ENCODE assay signal across 2 cellular contexts in genomic region chr10:31318854-31319601, GRCh38.
A peak's percentile ranks its signal among the peaks of the same experiment; 100 is the strongest.
TF ChIP-seq lines count a peak whose summit lies in the region.

Gene ZEB1, plus strand, starts transcription at chr10:31319216. Its CDS starts 19 bp downstream, at chr10:31319235.

TF ChIP-seq in A549, 52 proteins besides CTCF, POLR2A, EP300 and RAD21 (continued from another document):
- no peak; the same call in 1 of the 2 replicates for TF ChIP-seq HDAC2 (IDR thresholded peaks at IDR 0.05)
- TF ChIP-seq SMC3 (IDR thresholded peaks at IDR 0.05), result peak; percentile 43; the same call in 2 of the 3 replicates
- no peak for TF ChIP-seq ZSCAN20 (CRISPR knock-in tag; IDR thresholded peaks at IDR 0.05)
- no peak for TF ChIP-seq TFCP2L1 (CRISPR knock-in tag; IDR thresholded peaks at IDR 0.05)
- no peak for TF ChIP-seq HEYL (CRISPR knock-in tag; IDR thresholded peaks at IDR 0.05)
- 0 out of 2 replicates have a peak, but pooled peaks have one; percentile 42 for TF ChIP-seq RCOR1 (IDR thresholded peaks at IDR 0.05; ENCODE audit: low read depth, low read length)
- TF ChIP-seq POLR2AphosphoS2 (conservative IDR thresholded peaks at IDR 0.05; ENCODE audit: low read length), result no peak
- TF ChIP-seq JUN (IDR thresholded peaks at IDR 0.05), result peak in 1 of 2 experiments; percentile 88; a peak in 3 of 5 replicates
- TF ChIP-seq MYC (IDR thresholded peaks at IDR 0.05; ENCODE audit: borderline replicate concordance, low read length), result 0 out of 2 replicates have a peak, but pooled peaks have one; percentile 35
- no peak for TF ChIP-seq HOXA7 (CRISPR knock-in tag; IDR thresholded peaks at IDR 0.05)
- no peak for TF ChIP-seq CBX8 (IDR thresholded peaks at IDR 0.05)
- TF ChIP-seq FOXS1 (CRISPR knock-in tag; IDR thresholded peaks at IDR 0.05), result no peak
- peak in 1 of 2 experiments; percentile 26; a peak in 1 of 4 replicates for TF ChIP-seq CEBPB (IDR thresholded peaks at IDR 0.05)
TF ChIP-seq in A549: peak in this region for 8.

TF ChIP-seq in WTC11, 78 proteins besides CTCF, POLR2A, EP300 and RAD21 (continued from another document):
- 0 out of 2 replicates have a peak, but pooled peaks have one; percentile 1 for TF ChIP-seq ARID4B (CRISPR knock-in tag; IDR thresholded peaks at IDR 0.05; ENCODE audit: borderline replicate concordance)
- 0 out of 2 replicates have a peak, but pooled peaks have one; percentile 14 for TF ChIP-seq FOXK1 (CRISPR knock-in tag; IDR thresholded peaks at IDR 0.05)
